Comparison of ENCODE assay signal across 14 cellular contexts in genomic region chr12:96366255-96366654, GRCh38.
"Had no signal": no experiment of that assay in that cellular context is flagged by ENCODE, and none has a peak within 500 bp of the region (broad histone marks: within the 10 kb centered on the region; RNA-seq: fewer than 3 reads in every experiment).

No MANE protein-coding gene starts in this region.

- DNase-seq: activated CD4-positive, alpha-beta T cell treated with anti-CD3 and anti-CD28 coated beads, Interleukin-2, amount 50 U/mL, for 48 hours; activated effector memory CD4-positive, alpha-beta T cell treated with Interleukin-2 at 50 U/mL for 16 hours; activated T-cell treated with anti-CD3 and anti-CD28 coated beads, Interleukin-2, amount 50 U/mL, for 1 hour; effector memory CD8-positive, alpha-beta T cell; gastrocnemius medialis; heart right ventricle; naive B cell; stimulated activated CD4-positive, alpha-beta T cell treated with anti-CD3 and anti-CD28 coated beads, Interleukin-2, amount 100 ng/mL, for 48 hours; stimulated activated naive B cell treated with anti-CD40 and anti-IgM and Interleukin-4, amounts not matched to agents 10 μg/mL and 1 μg/mL and 100 μg/mL, for 72 hours; substantia nigra; WERI-Rb-1 had no signal

- ATAC-seq: activated naive CD4-positive, alpha-beta T cell treated with anti-CD3 and anti-CD28 coated beads, Interleukin-2, amount 50 U/mL, for 72 hours; effector memory CD8-positive, alpha-beta T cell; gastrocnemius medialis; stimulated activated naive B cell treated with anti-CD40 and anti-IgM and Interleukin-4, amounts not matched to agents 10 μg/mL and 1 μg/mL and 100 μg/mL, for 72 hours had no signal

- H3K36me3 ChIP-seq: gastrocnemius medialis, heart right ventricle, WERI-Rb-1 had no signal

- H3K4me3 ChIP-seq: gastrocnemius medialis, heart right ventricle, lung had no signal

- H3K27ac ChIP-seq: parathyroid adenoma, WERI-Rb-1 had no signal

- H3K9ac ChIP-seq: parathyroid adenoma had no signal

- H2AFZ ChIP-seq: parathyroid adenoma had no signal

- H3K9me3 ChIP-seq: gastrocnemius medialis, heart right ventricle had no signal

- H3K4me1 ChIP-seq: parathyroid adenoma had no signal

- H3K27me3 ChIP-seq: gastrocnemius medialis, heart right ventricle had no signal
